Comparison of ENCODE assay signal across 28 cellular contexts in the genomic region with DNA sequence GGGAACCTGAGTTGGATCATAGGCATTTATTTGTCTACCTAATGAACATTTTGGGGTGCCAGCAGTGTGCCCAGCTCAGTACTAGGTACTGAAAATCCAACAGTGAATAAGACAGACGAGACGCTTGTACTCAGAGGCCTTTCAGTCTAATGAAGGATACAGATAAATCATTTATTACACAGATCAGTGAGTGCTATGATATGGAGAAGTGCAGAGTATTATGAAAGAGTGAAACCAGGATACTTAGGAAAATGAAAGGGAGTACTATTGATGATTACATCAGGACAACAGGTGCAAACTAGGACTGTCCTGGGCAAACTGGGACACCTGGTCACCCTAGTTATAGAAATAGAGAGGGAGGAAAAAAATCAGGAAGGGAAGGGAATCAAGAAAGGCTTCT.
"Had no signal": no experiment of that assay in that cellular context is flagged by ENCODE, and none has a peak within 500 bp of the region (broad histone marks: within the 10 kb centered on the region; RNA-seq: fewer than 3 reads in every experiment).

No MANE protein-coding gene starts in this region.

- H3K27me3 ChIP-seq: testis, thyroid gland, tibial artery, tibial nerve, transverse colon, upper lobe of left lung, uterus, vagina had no signal

- ATAC-seq: stimulated activated effector memory CD8-positive, alpha-beta T cell treated with anti-CD3 and anti-CD28 coated beads, Interleukin-12 subunit alpha, Interleukin-12 subunit beta, amount 100 ng/mL, for 72 hours; stimulated activated memory B cell treated with anti-CD40 and anti-IgM and Interleukin-4, amounts not matched to agents 10 μg/mL and 1 μg/mL and 100 μg/mL, for 72 hours; stimulated activated naive B cell treated with anti-CD40 and anti-IgM and Interleukin-4, amounts not matched to agents 10 μg/mL and 1 μg/mL and 100 μg/mL, for 72 hours; stimulated activated naive CD8-positive, alpha-beta T cell treated with anti-CD3 and anti-CD28 coated beads, Interleukin-15, amount 100 ng/mL, for 72 hours; stimulated activated naive CD8-positive, alpha-beta T cell treated with anti-CD3 and anti-CD28 coated beads, Interleukin-15, Interleukin-2, amounts not matched to agents 100 U/mL and 50 U/mL, for 24 hours; upper lobe of right lung had no signal

- H3K9me3 ChIP-seq: stomach, suprapubic skin, testis, thoracic aorta, thyroid gland, tibial artery, tibial nerve, transverse colon, upper lobe of left lung, upper lobe of right lung, uterus, vagina had no signal

- H3K9me3 Mint-ChIP-seq: stimulated activated effector memory CD8-positive, alpha-beta T cell treated with anti-CD3 and anti-CD28 coated beads, Interleukin-12 subunit alpha, Interleukin-12 subunit beta, amount 100 ng/mL, for 72 hours; stimulated activated memory B cell treated with anti-CD40 and anti-IgM and Interleukin-4, amounts not matched to agents 10 μg/mL and 1 μg/mL and 100 μg/mL, for 72 hours; stimulated activated naive B cell treated with anti-CD40 and anti-IgM and Interleukin-4, amounts not matched to agents 10 μg/mL and 1 μg/mL and 100 μg/mL, for 72 hours; stimulated activated naive CD8-positive, alpha-beta T cell treated with anti-CD3 and anti-CD28 coated beads, Interleukin-15, amount 100 ng/mL, for 72 hours; stimulated activated naive CD8-positive, alpha-beta T cell treated with anti-CD3 and anti-CD28 coated beads, Interleukin-15, Interleukin-2, amounts not matched to agents 100 ng/mL and 50 ng/mL, for 24 hours; type B pancreatic cell had no signal

- H3K27me3 Mint-ChIP-seq: stimulated activated memory B cell treated with anti-CD40 and anti-IgM and Interleukin-4, amounts not matched to agents 10 μg/mL and 1 μg/mL and 100 μg/mL, for 72 hours; stimulated activated naive B cell treated with anti-CD40 and anti-IgM and Interleukin-4, amounts not matched to agents 10 μg/mL and 1 μg/mL and 100 μg/mL, for 72 hours; stimulated activated naive CD8-positive, alpha-beta T cell treated with anti-CD3 and anti-CD28 coated beads, Interleukin-15, Interleukin-2, amounts not matched to agents 100 ng/mL and 50 ng/mL, for 24 hours had no signal

- DNase-seq: stimulated activated CD4-positive, alpha-beta T cell treated with anti-CD3 and anti-CD28 coated beads, Interleukin-2, amount 100 ng/mL, for 48 hours; stimulated activated CD4-positive, alpha-beta T cell treated with anti-CD3 and anti-CD28 coated beads, Interleukin-4, amount 100 ng/mL, for 1 hour; stimulated activated CD4-positive, alpha-beta T cell treated with anti-CD3 and anti-CD28 coated beads, Interleukin-4, amount 100 ng/mL, for 24 hours; stimulated activated CD4-positive, alpha-beta T cell treated with anti-CD3 and anti-CD28 coated beads, Interleukin-4, amount 100 ng/mL, for 4 hours; stimulated activated CD8-positive, alpha-beta memory T cell treated with anti-CD3 and anti-CD28 coated beads, Interleukin-4, amount 100 ng/mL, for 48 hours; stimulated activated naive B cell treated with anti-CD40 and anti-IgM and Interleukin-4, amounts not matched to agents 10 μg/mL and 1 μg/mL and 100 μg/mL, for 72 hours; stimulated activated naive CD4-positive, alpha-beta T cell; stimulated activated naive CD4-positive, alpha-beta T cell treated with Interleukin-2 at 50 U/mL for 16 hours; stimulated activated naive CD8-positive, alpha-beta T cell treated with anti-CD3 and anti-CD28 coated beads, Interleukin-15, amount 100 ng/mL, for 72 hours; stimulated activated naive CD8-positive, alpha-beta T cell treated with anti-CD3 and anti-CD28 coated beads, Interleukin-15, Interleukin-2, amounts not matched to agents 100 U/mL and 50 U/mL, for 24 hours; stomach; substantia nigra; testis; thyroid gland; tibial artery; transverse colon; trophoblast cell; upper lobe of left lung; upper lobe of right lung; uterus had no signal

- H3K4me3 Mint-ChIP-seq: stimulated activated effector memory CD8-positive, alpha-beta T cell treated with anti-CD3 and anti-CD28 coated beads, Interleukin-12 subunit alpha, Interleukin-12 subunit beta, amount 100 ng/mL, for 72 hours; stimulated activated memory B cell treated with anti-CD40 and anti-IgM and Interleukin-4, amounts not matched to agents 10 μg/mL and 1 μg/mL and 100 μg/mL, for 72 hours; stimulated activated naive B cell treated with anti-CD40 and anti-IgM and Interleukin-4, amounts not matched to agents 10 μg/mL and 1 μg/mL and 100 μg/mL, for 72 hours; stimulated activated naive CD8-positive, alpha-beta T cell treated with anti-CD3 and anti-CD28 coated beads, Interleukin-15, amount 100 ng/mL, for 72 hours; stimulated activated naive CD8-positive, alpha-beta T cell treated with anti-CD3 and anti-CD28 coated beads, Interleukin-15, Interleukin-2, amounts not matched to agents 100 ng/mL and 50 ng/mL, for 24 hours; type B pancreatic cell had no signal

- H3K27ac ChIP-seq: stomach, suprapubic skin, testis, thoracic aorta, thyroid gland, tibial artery, tibial nerve, transverse colon, upper lobe of left lung, upper lobe of right lung, uterus, vagina had no signal

- H3K27ac Mint-ChIP-seq: stimulated activated effector memory CD8-positive, alpha-beta T cell treated with anti-CD3 and anti-CD28 coated beads, Interleukin-12 subunit alpha, Interleukin-12 subunit beta, amount 100 ng/mL, for 72 hours; stimulated activated memory B cell treated with anti-CD40 and anti-IgM and Interleukin-4, amounts not matched to agents 10 μg/mL and 1 μg/mL and 100 μg/mL, for 72 hours; stimulated activated naive B cell treated with anti-CD40 and anti-IgM and Interleukin-4, amounts not matched to agents 10 μg/mL and 1 μg/mL and 100 μg/mL, for 72 hours; stimulated activated naive CD8-positive, alpha-beta T cell treated with anti-CD3 and anti-CD28 coated beads, Interleukin-15, amount 100 ng/mL, for 72 hours; stimulated activated naive CD8-positive, alpha-beta T cell treated with anti-CD3 and anti-CD28 coated beads, Interleukin-15, Interleukin-2, amounts not matched to agents 100 ng/mL and 50 ng/mL, for 24 hours; type B pancreatic cell had no signal

- H3K4me1 Mint-ChIP-seq: stimulated activated effector memory CD8-positive, alpha-beta T cell treated with anti-CD3 and anti-CD28 coated beads, Interleukin-12 subunit alpha, Interleukin-12 subunit beta, amount 100 ng/mL, for 72 hours; stimulated activated memory B cell treated with anti-CD40 and anti-IgM and Interleukin-4, amounts not matched to agents 10 μg/mL and 1 μg/mL and 100 μg/mL, for 72 hours; stimulated activated naive B cell treated with anti-CD40 and anti-IgM and Interleukin-4, amounts not matched to agents 10 μg/mL and 1 μg/mL and 100 μg/mL, for 72 hours; stimulated activated naive CD8-positive, alpha-beta T cell treated with anti-CD3 and anti-CD28 coated beads, Interleukin-15, amount 100 ng/mL, for 72 hours had no signal

- H3K36me3 ChIP-seq: stomach, suprapubic skin, thoracic aorta, thyroid gland, tibial artery, tibial nerve, transverse colon, upper lobe of left lung, upper lobe of right lung, uterus, vagina had no signal

- H3K36me3 Mint-ChIP-seq: stimulated activated effector memory CD8-positive, alpha-beta T cell treated with anti-CD3 and anti-CD28 coated beads, Interleukin-12 subunit alpha, Interleukin-12 subunit beta, amount 100 ng/mL, for 72 hours; stimulated activated memory B cell treated with anti-CD40 and anti-IgM and Interleukin-4, amounts not matched to agents 10 μg/mL and 1 μg/mL and 100 μg/mL, for 72 hours; stimulated activated naive B cell treated with anti-CD40 and anti-IgM and Interleukin-4, amounts not matched to agents 10 μg/mL and 1 μg/mL and 100 μg/mL, for 72 hours; type B pancreatic cell had no signal

- H3K4me1 ChIP-seq: suprapubic skin, thyroid gland, transverse colon, upper lobe of left lung, upper lobe of right lung, vagina had no signal

- H3K4me3 ChIP-seq: stomach, suprapubic skin, testis, thoracic aorta, thyroid gland, tibial artery, tibial nerve, transverse colon, upper lobe of left lung, upper lobe of right lung, uterus, vagina had no signal
